1 cellular context compared by ENCODE assay signal in genomic region chr15:43791993-43792760, GRCh38.
A peak's percentile ranks its signal among the peaks of the same experiment; 100 is the strongest.
TF ChIP-seq lines count a peak whose summit lies in the region.

Gene SERF2, plus strand, starts transcription at chr15:43792320. Its CDS starts 57 bp downstream, at chr15:43792377.

TF ChIP-seq in HEK293, 187 proteins besides CTCF, POLR2A, EP300 and RAD21 (continued from another document and continues in another):
- TF ChIP-seq ZBTB6 (tag by site-specific recombination; IDR thresholded peaks at IDR 0.05) (0 out of 2 replicates have a peak, but pooled peaks have one; percentile 32), ZNF548 (tag by site-specific recombination; IDR thresholded peaks at IDR 0.05) (no peak), PRDM4 (tag by site-specific recombination; IDR thresholded peaks at IDR 0.05) (no peak), ZNF202 (tag by site-specific recombination; IDR thresholded peaks at IDR 0.05; ENCODE audit: borderline replicate concordance) (no peak), ZNF701 (tag by site-specific recombination; IDR thresholded peaks at IDR 0.05) (no peak), ZNF239 (tag by site-specific recombination; IDR thresholded peaks at IDR 0.05) (no peak), ZSCAN5A (tag by site-specific recombination; IDR thresholded peaks at IDR 0.05) (0 out of 2 replicates have a peak, but pooled peaks have one; percentile 18), ZNF488 (tag by site-specific recombination; IDR thresholded peaks at IDR 0.05) (no peak), BCL11B (tag by site-specific recombination; IDR thresholded peaks at IDR 0.05; ENCODE audit: low read depth) (0 out of 2 replicates have a peak, but pooled peaks have one; percentile 13), HOXA7 (CRISPR knock-in tag; IDR thresholded peaks at IDR 0.05; ENCODE audit: borderline replicate concordance) (no peak), ZNF600 (tag by site-specific recombination; IDR thresholded peaks at IDR 0.05) (peak; percentile 75), ZNF157 (tag by site-specific recombination; IDR thresholded peaks at IDR 0.05) (no peak), ZNF449 (tag by site-specific recombination; IDR thresholded peaks at IDR 0.05) (no peak), GFI1B (tag by site-specific recombination; IDR thresholded peaks at IDR 0.05) (no peak), ZBTB26 (tag by site-specific recombination; optimal IDR thresholded peaks at IDR 0.05) (peak; percentile 90), SETDB1 (IDR thresholded peaks at IDR 0.05; ENCODE audit: insufficient read length, low read length) (no peak), SALL2 (tag by site-specific recombination; IDR thresholded peaks at IDR 0.05; ENCODE audit: borderline replicate concordance) (no peak), ZNF140 (tag by site-specific recombination; IDR thresholded peaks at IDR 0.05) (no peak), ZNF174 (tag by site-specific recombination; IDR thresholded peaks at IDR 0.05) (no peak), ELK4 (IDR thresholded peaks at IDR 0.05; ENCODE audit: borderline replicate concordance, low read depth, low read length) (no peak), ZNF560 (tag by site-specific recombination; IDR thresholded peaks at IDR 0.05; ENCODE audit: borderline replicate concordance) (no peak), ZBTB48 (tag by site-specific recombination; IDR thresholded peaks at IDR 0.05) (peak; percentile 53), ZNF624 (tag by site-specific recombination; IDR thresholded peaks at IDR 0.05) (no peak), ZNF529 (tag by site-specific recombination; IDR thresholded peaks at IDR 0.05; ENCODE audit: insufficient replicate concordance) (no peak), ZEB2 (tag by site-specific recombination; IDR thresholded peaks at IDR 0.05) (peak; percentile 64), ZBTB44 (tag by site-specific recombination; IDR thresholded peaks at IDR 0.05) (no peak), ZNF549 (tag by site-specific recombination; IDR thresholded peaks at IDR 0.05) (no peak), ZNF138 (tag by site-specific recombination; IDR thresholded peaks at IDR 0.05; ENCODE audit: borderline replicate concordance) (no peak), BCL6B (tag by site-specific recombination; IDR thresholded peaks at IDR 0.05) (no peak), ZNF223 (tag by site-specific recombination; IDR thresholded peaks at IDR 0.05) (no peak), ZNF776 (tag by site-specific recombination; IDR thresholded peaks at IDR 0.05; ENCODE audit: borderline replicate concordance) (no peak), ZBTB8A (tag by site-specific recombination; IDR thresholded peaks at IDR 0.05) (no peak; the same call in 1 of the 2 replicates), KLF7 (tag by site-specific recombination; IDR thresholded peaks at IDR 0.05; ENCODE audit: borderline replicate concordance) (0 out of 2 replicates have a peak, but pooled peaks have one; percentile 49), ZNF558 (tag by site-specific recombination; IDR thresholded peaks at IDR 0.05) (no peak), REPIN1 (tag by site-specific recombination; IDR thresholded peaks at IDR 0.05; ENCODE audit: low read depth) (no peak), KLF9 (tag by site-specific recombination; IDR thresholded peaks at IDR 0.05; ENCODE audit: low read depth) (peak; percentile 66), ZNF664 (tag by site-specific recombination; IDR thresholded peaks at IDR 0.05) (no peak), WT1 (tag by site-specific recombination; IDR thresholded peaks at IDR 0.05) (0 out of 2 replicates have a peak, but pooled peaks have one; percentile 26), ZNF394 (tag by site-specific recombination; IDR thresholded peaks at IDR 0.05; ENCODE audit: borderline replicate concordance) (no peak; the same call in 1 of the 2 replicates), ZSCAN30 (tag by site-specific recombination; IDR thresholded peaks at IDR 0.05) (no peak), KLF1 (tag by site-specific recombination; IDR thresholded peaks at IDR 0.05) (peak; percentile 59), ZNF585B (tag by site-specific recombination; IDR thresholded peaks at IDR 0.05) (no peak), GLI2 (tag by site-specific recombination; IDR thresholded peaks at IDR 0.05; ENCODE audit: borderline replicate concordance, low read depth) (no peak), OVOL3 (tag by site-specific recombination; IDR thresholded peaks at IDR 0.05) (0 out of 2 replicates have a peak, but pooled peaks have one; percentile 32), RBAK (tag by site-specific recombination; IDR thresholded peaks at IDR 0.05) (no peak), PATZ1 (tag by site-specific recombination; IDR thresholded peaks at IDR 0.05) (peak; percentile 90), ZNF366 (tag by site-specific recombination; conservative IDR thresholded peaks at IDR 0.05) (peak; percentile 26; the same call in 1 of the 2 replicates), ZNF791 (tag by site-specific recombination; IDR thresholded peaks at IDR 0.05) (no peak)
